In genomic region chr20:36154696-36155628, GRCh38 we compare ENCODE assay signal across 8 cellular contexts. TPM values are rescaled to one million over a fixed set of nuclear protein-coding genes. Genes with fewer than 3 reads are reported as not detected.
A peak's percentile ranks its signal among the peaks of the same experiment; 100 is the strongest.
DNase-seq lines count a peak whose midpoint lies in the region; ATAC-seq and TF ChIP-seq lines count a peak whose summit lies in the region.

EPB41L1 (plus strand) TSS chr20:36154740; CDS start chr20:36173778, 19,038 bp downstream.

- peak within 1 kb of the TSS; percentile 25 to 66 (median 50) for H3K4me3 ChIP-seq in Peyer's patch
- peak within 1 kb of the TSS; percentile 36 for H3K4me3 ChIP-seq in epithelial cell of esophagus (ENCODE audit: low read length)
- H3K4me3 ChIP-seq in muscle layer of colon (ENCODE audit: low read depth in 1 of 2, low read length in 2 of 2) = peak within 1 kb of the TSS; percentile 72 to 74
- H3K4me3 ChIP-seq in uterus = peak within 1 kb of the TSS; percentile 59 to 69

- H3K36me3 ChIP-seq in Peyer's patch (no peaks in the 10 kb centered on the region), muscle layer of colon (ENCODE audit: insufficient read depth, low read length) (no peaks in the 10 kb centered on the region), uterus (no peaks in the 10 kb centered on the region)

- TF ChIP-seq CTCF in Peyer's patch (IDR thresholded peaks at IDR 0.05) (no peak), epithelial cell of esophagus (IDR thresholded peaks at IDR 0.05; ENCODE audit: insufficient read depth, low read depth, low read length, missing control alignments) (no peak), uterus (IDR thresholded peaks at IDR 0.05) (no peak)

- H3K9ac ChIP-seq in muscle layer of colon (ENCODE audit: low read length) = peak within 1 kb of the TSS; percentile 46

- H3K4me1 ChIP-seq in Peyer's patch (peaks cover 0 to 19% (median 3%) of the 10 kb centered on the region in 4 donors), muscle layer of colon (ENCODE audit: insufficient read depth, low read length) (peaks cover 31% of the 10 kb centered on the region), uterus (no peaks in the 10 kb centered on the region)

- ATAC-seq in GM21576 (IDR thresholded peaks at IDR 0.05; ENCODE audit: unreplicated experiment) = no peak

- intact Hi-C loops in uterus (cut with DNase I; ENCODE audit: low total_unique reads) = no loop called here

- DNase-seq in G401 (ENCODE audit: low spot score) (peak; percentile 47), Peyer's patch (no peak), epithelial cell of esophagus (ENCODE audit: low read depth) (no peak), uterus (peak in 1 of 2 donors; percentile 44), NCI-H524 treated with DMSO at 0.1 percent for 48 hours (lab: John Stamatoyannopoulos, UW) (no peak), NCI-H128 (lab: John Stamatoyannopoulos, UW; ENCODE audit: unreplicated experiment) (no peak)

- H3K27me3 ChIP-seq in Peyer's patch = no peaks in the 10 kb centered on the region
- H3K27me3 ChIP-seq in muscle layer of colon (ENCODE audit: control insufficient read depth in 1 of 2, insufficient read depth in 2 of 2, low read length in 2 of 2) = no peaks in the 10 kb centered on the region
- no peaks in the 10 kb centered on the region for H3K27me3 ChIP-seq in uterus

- H3K27ac ChIP-seq in Peyer's patch (peak within 1 kb of the TSS in 3 of 4 donors; percentile 26 to 57 (median 42)), muscle layer of colon (ENCODE audit: low read depth, low read length) (peak within 1 kb of the TSS; percentile 47), uterus (peak within 1 kb of the TSS; percentile 76 to 84)

- in situ Hi-C loops in G401 (cut with HindIII; ENCODE audit: low sequenced_read_pairs) = no loop called here

- no peaks in the 10 kb centered on the region for H3K9me3 ChIP-seq in Peyer's patch
- H3K9me3 ChIP-seq in muscle layer of colon (ENCODE audit: low read length) = no peaks in the 10 kb centered on the region
- no peaks in the 10 kb centered on the region for H3K9me3 ChIP-seq in uterus

- TF ChIP-seq POLR2A in Peyer's patch (IDR thresholded peaks at IDR 0.05) (no peak), uterus (IDR thresholded peaks at IDR 0.05) (peak in 1 of 2 donors; percentile 25)

RNA-seq across cellular contexts. Expression of gene EPB41L1, which starts in this region (rescaled TPM):
- 12.9 and 22.7 TPM in 2 replicates for total RNA-seq in G401 (2014; rRNA removed; shearing (Covaris generic))
- 100 to 1,000 TPM in 1 of 4 donors, 10 to 100 TPM in 3; 23.1 to 104 (median 57.2) TPM for total RNA-seq in Peyer's patch
- total RNA-seq in uterus = 10 to 100 TPM in 2 of 4 donors, 1 to 10 TPM in 2; 4.9 to 69.2 (median 33.2) TPM
